Comparison of ENCODE assay signal across 8 cellular contexts in the genomic region with DNA sequence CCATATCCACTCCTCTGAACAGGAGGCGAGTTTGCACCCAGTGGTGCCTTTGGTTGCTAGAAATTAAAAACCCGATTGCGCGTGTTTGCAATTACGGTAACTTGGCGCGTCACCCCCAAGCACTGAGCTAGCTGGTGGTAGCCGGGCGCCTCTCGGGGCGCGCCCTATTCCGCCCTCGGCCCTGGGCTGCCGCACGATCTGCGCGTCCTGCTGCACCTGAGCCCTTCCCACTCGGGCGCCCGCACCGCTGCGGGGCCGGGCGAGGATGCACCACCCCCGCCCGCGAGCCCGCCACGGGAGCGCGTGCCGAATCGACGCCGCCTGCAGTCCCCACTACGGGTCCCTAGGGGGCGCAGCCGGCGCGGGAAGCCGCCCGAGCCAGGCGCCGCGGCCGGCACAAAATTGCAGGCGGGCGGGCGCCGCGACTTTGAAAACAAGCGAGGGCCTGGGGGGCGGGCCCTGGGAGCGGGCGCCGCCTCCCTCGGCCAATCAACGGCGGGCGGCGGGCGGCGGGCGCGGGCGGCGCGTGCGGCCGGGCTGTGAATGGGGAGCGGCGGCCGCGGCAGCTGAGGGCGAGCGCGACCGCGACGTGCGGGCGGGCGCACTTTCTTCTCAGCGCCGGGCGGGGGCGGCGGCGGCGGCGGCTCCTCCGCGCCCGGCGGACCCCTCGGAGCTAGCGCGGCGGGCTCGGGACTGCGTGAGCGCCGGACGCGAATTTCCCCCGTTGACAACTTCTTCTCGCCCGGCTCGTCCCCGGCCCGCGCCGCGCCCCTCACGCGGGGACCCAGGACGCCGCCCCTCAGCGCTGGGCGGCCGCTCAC. TPM values are rescaled to one million over a fixed set of nuclear protein-coding genes. Genes with fewer than 3 reads are reported as not detected.
DNase-seq lines count a peak whose midpoint lies in the region; ATAC-seq and FAIRE-seq lines count a peak whose summit lies in the region.

A gene with protein sequence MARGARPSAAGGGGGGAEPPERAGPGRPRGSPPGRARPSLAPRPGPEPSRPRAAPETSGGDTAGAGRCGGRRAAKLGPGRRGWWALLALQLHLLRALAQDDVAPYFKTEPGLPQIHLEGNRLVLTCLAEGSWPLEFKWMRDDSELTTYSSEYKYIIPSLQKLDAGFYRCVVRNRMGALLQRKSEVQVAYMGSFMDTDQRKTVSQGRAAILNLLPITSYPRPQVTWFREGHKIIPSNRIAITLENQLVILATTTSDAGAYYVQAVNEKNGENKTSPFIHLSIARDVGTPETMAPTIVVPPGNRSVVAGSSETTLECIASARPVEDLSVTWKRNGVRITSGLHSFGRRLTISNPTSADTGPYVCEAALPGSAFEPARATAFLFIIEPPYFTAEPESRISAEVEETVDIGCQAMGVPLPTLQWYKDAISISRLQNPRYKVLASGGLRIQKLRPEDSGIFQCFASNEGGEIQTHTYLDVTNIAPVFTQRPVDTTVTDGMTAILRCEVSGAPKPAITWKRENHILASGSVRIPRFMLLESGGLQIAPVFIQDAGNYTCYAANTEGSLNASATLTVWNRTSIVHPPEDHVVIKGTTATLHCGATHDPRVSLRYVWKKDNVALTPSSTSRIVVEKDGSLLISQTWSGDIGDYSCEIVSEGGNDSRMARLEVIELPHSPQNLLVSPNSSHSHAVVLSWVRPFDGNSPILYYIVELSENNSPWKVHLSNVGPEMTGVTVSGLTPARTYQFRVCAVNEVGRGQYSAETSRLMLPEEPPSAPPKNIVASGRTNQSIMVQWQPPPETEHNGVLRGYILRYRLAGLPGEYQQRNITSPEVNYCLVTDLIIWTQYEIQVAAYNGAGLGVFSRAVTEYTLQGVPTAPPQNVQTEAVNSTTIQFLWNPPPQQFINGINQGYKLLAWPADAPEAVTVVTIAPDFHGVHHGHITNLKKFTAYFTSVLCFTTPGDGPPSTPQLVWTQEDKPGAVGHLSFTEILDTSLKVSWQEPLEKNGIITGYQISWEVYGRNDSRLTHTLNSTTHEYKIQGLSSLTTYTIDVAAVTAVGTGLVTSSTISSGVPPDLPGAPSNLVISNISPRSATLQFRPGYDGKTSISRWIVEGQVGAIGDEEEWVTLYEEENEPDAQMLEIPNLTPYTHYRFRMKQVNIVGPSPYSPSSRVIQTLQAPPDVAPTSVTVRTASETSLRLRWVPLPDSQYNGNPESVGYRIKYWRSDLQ (N-terminal part only) (plus strand): TSS at position 602 of the 821 bp plus-strand sequence. CDS start 335 bp downstream, outside the sequence.

- DNase-seq in DMS 273 treated with DMSO at 0.1 percent for 48 hours (lab: John Stamatoyannopoulos, UW) (peak; percentile 82), RPMI7951 (ENCODE audit: low read depth) (peak; percentile 94), frontal cortex (ENCODE audit: low spot score in 2 of 2) (peak; percentile 88 to 91), non-pigmented ciliary epithelial cell (ENCODE audit: low read depth) (peak; percentile 27)
- DNase-seq in Jurkat, Clone E6-1 (ENCODE audit: low read depth, low spot score), result peak; percentile 77
- DNase-seq in activated gamma-delta T cell treated with anti-CD3 and anti-CD28 coated beads, Interleukin-2, amount 50 U/mL, for 16 hours (ENCODE audit: low read depth), result peak; percentile 86

- peak within 1 kb of the TSS in 4 of 5 donors; percentile 46 to 73 (median 56) for H3K9ac ChIP-seq in subcutaneous abdominal adipose tissue (ENCODE audit: low read length in 5 of 5)

- H3K36me3 ChIP-seq in subcutaneous abdominal adipose tissue (ENCODE audit: control insufficient read depth in 5 of 5, insufficient read depth in 5 of 5, low read length in 5 of 5), result no peaks in the 10 kb centered on the region

- H3K27me3 ChIP-seq in subcutaneous abdominal adipose tissue (ENCODE audit: control insufficient read depth in 5 of 5, insufficient read depth in 4 of 5, low read length in 5 of 5), result peaks cover 0 to 5% (median 0%) of the 10 kb centered on the region in 5 donors

- ATAC-seq in GM21619 (IDR thresholded peaks at IDR 0.05; ENCODE audit: unreplicated experiment), result peak; percentile 95

- peaks cover 0 to 38% (median 31%) of the 10 kb centered on the region in 5 donors for H3K4me1 ChIP-seq in subcutaneous abdominal adipose tissue (ENCODE audit: control insufficient read depth in 5 of 5, insufficient read depth in 5 of 5, low read length in 5 of 5)

- H3K27ac ChIP-seq in subcutaneous abdominal adipose tissue (ENCODE audit: low read depth, low read length), result peak within 1 kb of the TSS; percentile 37

- H3K9me3 ChIP-seq in subcutaneous abdominal adipose tissue (ENCODE audit: control insufficient read depth in 5 of 5, low read length in 5 of 5), result no peaks in the 10 kb centered on the region

- no peak for FAIRE-seq in frontal cortex (lab: Jason Lieb, UNC)

- peak within 1 kb of the TSS; percentile 21 for H3K4me3 ChIP-seq in Jurkat, Clone E6-1 (ENCODE audit: low read length)
- H3K4me3 ChIP-seq in subcutaneous abdominal adipose tissue (ENCODE audit: low read depth in 1 of 5, low read length in 5 of 5), result peak within 1 kb of the TSS; percentile 64 to 81 (median 78)

RNA-seq across cellular contexts. Expression of the gene that starts here (rescaled TPM):
- polyA plus RNA-seq in Jurkat, Clone E6-1 (2012; ENCODE audit: insufficient read depth, insufficient read length), result not detected
- total RNA-seq in RPMI7951 (2014; rRNA removed; shearing (Covaris generic)), result 0.68 and 3.1 TPM in 2 replicates
- 33.0 TPM for total RNA-seq in frontal cortex

Comparison
In these comparisons a context has a peak if more than half of its experiments do, and no peak if none do; other contexts are left out.
1. Peak in every context shown above with its lines: DNase-seq, ATAC-seq, H3K4me3 ChIP-seq and H3K27ac ChIP-seq.
2. DNase-seq: peak in every context shown above with its lines; median percentile 94 in RPMI7951; 90 in frontal cortex; 86 in activated gamma-delta T cell treated with anti-CD3 and anti-CD28 coated beads, Interleukin-2, amount 50 U/mL, for 16 hours; 82 in DMS 273 treated with DMSO at 0.1 percent for 48 hours; 77 in Jurkat, Clone E6-1; 27 in non-pigmented ciliary epithelial cell.